In the genomic region with DNA sequence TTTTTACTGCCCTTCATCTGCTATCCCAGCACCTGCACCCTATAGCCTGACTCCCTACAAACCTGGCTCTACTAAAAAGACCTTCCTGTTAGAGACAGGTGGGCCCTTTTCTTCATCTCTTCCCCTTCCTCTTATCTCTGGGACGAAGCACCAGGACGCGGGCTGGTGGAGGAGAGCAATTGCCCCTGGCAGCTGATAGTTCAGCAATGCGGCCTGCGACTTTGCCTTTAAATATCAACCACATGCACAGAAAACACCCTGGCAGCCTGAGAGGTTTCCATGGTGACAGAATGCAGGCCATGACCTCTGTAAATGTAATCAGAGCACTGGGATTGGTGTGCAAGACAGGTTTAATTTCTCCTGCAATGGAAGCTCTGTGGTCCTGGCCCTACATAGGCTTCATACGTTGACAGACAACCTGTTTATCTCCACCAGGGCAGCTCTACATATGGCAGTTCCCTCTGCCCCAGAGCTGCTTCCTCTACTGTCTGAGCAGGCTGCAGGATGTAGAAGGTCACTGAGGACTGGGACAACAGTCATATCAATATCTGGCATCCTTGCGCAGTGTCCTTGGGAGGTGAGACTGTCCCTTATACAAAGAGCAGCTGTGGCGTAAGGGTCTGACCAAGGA, we compare ENCODE assay signal across 9 cellular contexts. TPM values are rescaled to one million over a fixed set of nuclear protein-coding genes. Genes with fewer than 3 reads are reported as not detected.
DNase-seq lines count a peak whose midpoint lies in the region; ATAC-seq, FAIRE-seq and TF ChIP-seq lines count a peak whose summit lies in the region.
"Had no signal": no experiment of that assay in that cellular context is flagged by ENCODE, and none has a peak within 500 bp of the region (broad histone marks: within the 10 kb centered on the region; RNA-seq: fewer than 3 reads in every experiment).

No MANE protein-coding gene starts in this region.

- H3K27me3 Mint-ChIP-seq in activated T-helper 17 cell treated with anti-CD3 and anti-CD28 coated beads, Interleukin-2, amount 50 U/mL, for 72 hours = no peaks in the 10 kb centered on the region
- H3K27me3 Mint-ChIP-seq in nephron progenitor cell (ENCODE audit: low read depth, poor library complexity) (peaks cover 19% of the 10 kb centered on the region), HFFc6 (ENCODE audit: insufficient read depth) (peaks cover 36% of the 10 kb centered on the region)

- peak overlapping the region; percentile 86 for H3K27ac Mint-ChIP-seq in activated T-helper 17 cell treated with anti-CD3 and anti-CD28 coated beads, Interleukin-2, amount 50 U/mL, for 72 hours
- H3K27ac Mint-ChIP-seq in nephron progenitor cell (peak overlapping the region; percentile 74), HFFc6 (no peak overlapping the region)

- peaks cover 15% of the 10 kb centered on the region for H3K9me3 Mint-ChIP-seq in activated T-helper 17 cell treated with anti-CD3 and anti-CD28 coated beads, Interleukin-2, amount 50 U/mL, for 72 hours
- H3K9me3 Mint-ChIP-seq in nephron progenitor cell = no peaks in the 10 kb centered on the region
- no peaks in the 10 kb centered on the region; the same call in 1 of the 2 replicates for H3K9me3 Mint-ChIP-seq in HFFc6

- H3K4me3 Mint-ChIP-seq in activated T-helper 17 cell treated with anti-CD3 and anti-CD28 coated beads, Interleukin-2, amount 50 U/mL, for 72 hours = peak overlapping the region; percentile 72
- H3K4me3 Mint-ChIP-seq in nephron progenitor cell = peak overlapping the region; percentile 57
- H3K4me3 Mint-ChIP-seq in HFFc6 = no peak overlapping the region

- H3K4me1 Mint-ChIP-seq in activated T-helper 17 cell treated with anti-CD3 and anti-CD28 coated beads, Interleukin-2, amount 50 U/mL, for 72 hours = peaks cover 76% of the 10 kb centered on the region
- H3K4me1 Mint-ChIP-seq in nephron progenitor cell (peaks cover 53% of the 10 kb centered on the region), HFFc6 (ENCODE audit: low read depth) (peaks cover 9% of the 10 kb centered on the region; the same call in 1 of the 2 replicates)

- ATAC-seq in activated T-helper 17 cell treated with anti-CD3 and anti-CD28 coated beads, Interleukin-2, amount 50 U/mL, for 72 hours (replicated peaks) = peak; percentile 45
- ATAC-seq in HG03139 (IDR thresholded peaks at IDR 0.05; ENCODE audit: unreplicated experiment) = no peak
- ATAC-seq: PC-3 had no signal

- no peaks in the 10 kb centered on the region for H3K36me3 Mint-ChIP-seq in activated T-helper 17 cell treated with anti-CD3 and anti-CD28 coated beads, Interleukin-2, amount 50 U/mL, for 72 hours (ENCODE audit: low read depth)
- H3K36me3 Mint-ChIP-seq in nephron progenitor cell (ENCODE audit: low read depth) (no peaks in the 10 kb centered on the region), HFFc6 (ENCODE audit: low read depth) (no peaks in the 10 kb centered on the region)

- no peak for TF ChIP-seq CTCF in nephron progenitor cell (IDR thresholded peaks at IDR 0.05)
- no peak for TF ChIP-seq CTCF in HFFc6 (IDR thresholded peaks at IDR 0.05)

- DNase-seq in GM12891 (ENCODE audit: insufficient read length, low spot score) (no peak), NCI-H2227 treated with DMSO at 0.1 percent for 48 hours (lab: John Stamatoyannopoulos, UW) (peak; percentile 86), nephron progenitor cell (peak; percentile 42), NCI-H446 (lab: John Stamatoyannopoulos, UW) (no peak), HFFc6 (no peak), SKM-1 treated with dmso at 0.1 percent for 144 hours (lab: John Stamatoyannopoulos, UW; ENCODE audit: unreplicated experiment) (no peak)
- DNase-seq: PC-3 had no signal

- no peak for TF ChIP-seq POLR2A in GM12891 (IDR thresholded peaks at IDR 0.05; ENCODE audit: low read depth, low read length)

- FAIRE-seq in GM12891 (lab: Jason Lieb, UNC) = peak; percentile 86

TF ChIP-seq in GM12891, 5 proteins besides CTCF, POLR2A, EP300 and RAD21:
- TF ChIP-seq POLR2AphosphoS5 (IDR thresholded peaks at IDR 0.05; ENCODE audit: low read depth, low read length) = no peak
- 0 out of 2 replicates have a peak, but pooled peaks have one; percentile 11 for TF ChIP-seq SPI1 (IDR thresholded peaks at IDR 0.05; ENCODE audit: low read depth, low read length)
- TF ChIP-seq POU2F2 (IDR thresholded peaks at IDR 0.05; ENCODE audit: low read depth, low read length) = no peak
- TF ChIP-seq TAF1 (IDR thresholded peaks at IDR 0.05; ENCODE audit: low read depth, low read length) = no peak
TF ChIP-seq in GM12891: peak in this region for 1.

RNA-seq across cellular contexts. Expression of gene SKAP1, which starts 10.0 kb away (rescaled TPM):
- 52.8 TPM for polyA plus RNA-seq in GM12891 (2012; ENCODE audit: low read depth, missing spikeins)
- 100 to 1,000 TPM in 1 of 2 donors, 10 to 100 TPM in 1; 71.4 to 103 TPM for total RNA-seq in activated T-helper 17 cell treated with anti-CD3 and anti-CD28 coated beads, Interleukin-2, amount 50 U/mL, for 72 hours
- not detected for total RNA-seq in HFFc6 (2021; fragmentation: NEBNext Ultra II Directional; extraction: Animal tissue kit (Norgen Biotek cat#: 25700))
- total RNA-seq: PC-3 had no signal

Comparison
In these comparisons a context has a peak if more than half of its experiments do, and no peak if none do; other contexts are left out.
1. DNase-seq: peak in NCI-H2227 treated with DMSO at 0.1 percent for 48 hours (single experiment) and nephron progenitor cell (single experiment); none in GM12891 (single experiment), NCI-H446 (0 of 2), HFFc6 (single experiment) and SKM-1 treated with dmso at 0.1 percent for 144 hours (single experiment).
2. RNA of gene SKAP1, which starts 10.0 kb away (total RNA-seq): 71.4 to 103 TPM in activated T-helper 17 cell treated with anti-CD3 and anti-CD28 coated beads, Interleukin-2, amount 50 U/mL, for 72 hours; not detected in HFFc6; every median in the first group is over 10 times any median in the second.